ENCODE assay signal across 9 cellular contexts in the genomic region with DNA sequence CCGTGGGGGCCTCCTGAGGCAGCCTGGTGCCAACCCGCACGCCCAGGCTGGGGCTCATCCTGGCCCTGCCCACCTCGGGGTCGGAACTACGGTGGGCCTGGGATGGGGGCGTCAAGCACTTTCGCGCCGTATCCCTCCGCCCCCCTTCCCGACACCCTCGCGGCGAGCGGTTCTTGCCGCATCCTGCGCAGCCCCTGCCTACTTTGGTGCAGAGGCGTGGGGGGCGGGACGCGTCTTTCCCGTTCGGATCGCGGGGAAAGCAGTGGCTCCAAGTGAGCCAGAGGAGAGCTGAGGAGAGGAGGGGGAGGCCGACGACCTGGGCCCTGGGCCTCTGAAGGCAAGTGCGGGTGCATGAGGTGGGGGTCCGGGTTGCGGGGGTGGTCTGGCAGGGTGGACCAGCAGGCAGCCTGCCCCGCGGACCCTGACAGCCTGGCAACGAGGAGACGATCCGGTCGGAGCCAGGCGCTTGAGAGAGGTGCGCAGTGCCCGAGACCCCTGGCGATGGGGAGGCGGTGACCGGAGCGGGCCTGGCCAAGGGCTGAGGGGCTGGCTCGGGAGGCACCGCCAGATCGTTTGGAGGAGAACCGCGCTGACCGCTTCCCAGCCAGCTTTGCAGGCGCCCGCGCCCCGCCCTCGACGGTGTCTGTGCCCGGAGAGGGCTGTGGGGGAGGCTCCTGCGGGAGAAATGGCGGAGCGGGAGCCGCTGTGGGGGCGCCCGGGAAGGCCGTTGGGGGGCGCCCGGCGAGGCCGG. TPM values are rescaled to one million over a fixed set of nuclear protein-coding genes. Genes with fewer than 3 reads are reported as not detected.
DNase-seq lines count a peak whose midpoint lies in the region; ATAC-seq and TF ChIP-seq lines count a peak whose summit lies in the region.
"Had no signal": no experiment of that assay in that cellular context is flagged by ENCODE, and none has a peak within 500 bp of the region (broad histone marks: within the 10 kb centered on the region; RNA-seq: fewer than 3 reads in every experiment).

Gene GPRASP2 (plus strand): TSS at position 233 of the 751 bp plus-strand sequence. CDS start 2,422 bp downstream, outside the sequence.

- no peaks in the 10 kb centered on the region for H3K9me3 ChIP-seq in heart right ventricle

- DNase-seq in NCI-H1436 (lab: John Stamatoyannopoulos, UW), result peak; percentile 26
- DNase-seq in NCI-H1436 treated with DMSO at 0.1 percent for 48 hours (lab: John Stamatoyannopoulos, UW), result no peak
- DNase-seq in NCI-H1694 treated with DMSO at 0.1 percent for 48 hours (lab: John Stamatoyannopoulos, UW), result peak; percentile 0
- DNase-seq in anterior cingulate cortex (lab: John Stamatoyannopoulos, UW), result peak in 50 of 58 donors; percentile 1 to 52 (median 27)
- DNase-seq in heart right ventricle, result peak; percentile 33 to 56
- no peak for DNase-seq in osteocyte (ENCODE audit: extremely low spot score, unreplicated experiment)
- DNase-seq in cortex of kidney (lab: John Stamatoyannopoulos, UW), result no peak
- DNase-seq: DND-41 had no signal

- peak within 1 kb of the TSS; percentile 83 for H3K4me3 Mint-ChIP-seq in osteocyte (ENCODE audit: unreplicated experiment)

- peaks cover 0 to 37% (median 0%) of the 10 kb centered on the region in 7 donors for H3K27me3 ChIP-seq in heart right ventricle

- no peaks in the 10 kb centered on the region for H3K27me3 Mint-ChIP-seq in osteocyte (ENCODE audit: unreplicated experiment)

- TF ChIP-seq CTCF in heart right ventricle (IDR thresholded peaks at IDR 0.05) (peak in 1 of 9 donors; percentile 7), osteocyte (IDR thresholded peaks at IDR 0.05) (no peak)

- intact Hi-C loops in heart right ventricle (cut with DNase I), result loop anchor here in 4 of 10 donors (2.0 to 10.0 kb wide), 5 partner anchors 55 to 114 kb away; partner anchors contain the start of genes GPRASP1 (in 2 of the 4) and ARMCX5 (in 1 of the 4)

- no peaks in the 10 kb centered on the region for H3K36me3 Mint-ChIP-seq in osteocyte (ENCODE audit: unreplicated experiment)

- WGBS in heart right ventricle, 2 donors, result 1 to 2% methylated on average over 25 to 68 of the region's 68 CpGs

- H3K36me3 ChIP-seq in heart right ventricle, result peaks cover 0 to 5% (median 0%) of the 10 kb centered on the region in 9 donors

- peak within 1 kb of the TSS; percentile 81 for H3K27ac Mint-ChIP-seq in osteocyte (ENCODE audit: unreplicated experiment)

- peak within 1 kb of the TSS; percentile 60 to 81 (median 76) for H3K4me3 ChIP-seq in heart right ventricle

- peaks cover 5% of the 10 kb centered on the region for H3K9me3 Mint-ChIP-seq in osteocyte (ENCODE audit: unreplicated experiment)

- no peaks in the 10 kb centered on the region for H3K4me1 Mint-ChIP-seq in osteocyte (ENCODE audit: unreplicated experiment)

- peak within 1 kb of the TSS; percentile 50 to 88 (median 87) for H3K27ac ChIP-seq in heart right ventricle

- H3K4me1 ChIP-seq in heart right ventricle, result peaks cover 0 to 4% (median 0%) of the 10 kb centered on the region in 9 donors

- ATAC-seq in heart right ventricle (peak; percentile 85 to 91 (median 88)), GM21737 (IDR thresholded peaks at IDR 0.05; ENCODE audit: unreplicated experiment) (no peak)

RNA-seq across cellular contexts. Expression of gene GPRASP2, which starts in this region (rescaled TPM):
- total RNA-seq in heart right ventricle (10 to 100 TPM; 11.5 to 21.3 (median 15.9) TPM), osteocyte (10.6 and 11.0 TPM in 2 replicates)
- polyA plus RNA-seq in heart right ventricle, result 1 to 10 TPM; 3.7 to 4.0 TPM

Comparison
In these comparisons a context has a peak if more than half of its experiments do, and no peak if none do; other contexts are left out.
1. DNase-seq: peak in NCI-H1436 (single experiment), NCI-H1694 treated with DMSO at 0.1 percent for 48 hours (single experiment), anterior cingulate cortex (50 of 58) and heart right ventricle (2 of 2); none in NCI-H1436 treated with DMSO at 0.1 percent for 48 hours (single experiment), osteocyte (single experiment) and cortex of kidney (single experiment).